Comparison of ENCODE assay signal across 25 cellular contexts in the genomic region with DNA sequence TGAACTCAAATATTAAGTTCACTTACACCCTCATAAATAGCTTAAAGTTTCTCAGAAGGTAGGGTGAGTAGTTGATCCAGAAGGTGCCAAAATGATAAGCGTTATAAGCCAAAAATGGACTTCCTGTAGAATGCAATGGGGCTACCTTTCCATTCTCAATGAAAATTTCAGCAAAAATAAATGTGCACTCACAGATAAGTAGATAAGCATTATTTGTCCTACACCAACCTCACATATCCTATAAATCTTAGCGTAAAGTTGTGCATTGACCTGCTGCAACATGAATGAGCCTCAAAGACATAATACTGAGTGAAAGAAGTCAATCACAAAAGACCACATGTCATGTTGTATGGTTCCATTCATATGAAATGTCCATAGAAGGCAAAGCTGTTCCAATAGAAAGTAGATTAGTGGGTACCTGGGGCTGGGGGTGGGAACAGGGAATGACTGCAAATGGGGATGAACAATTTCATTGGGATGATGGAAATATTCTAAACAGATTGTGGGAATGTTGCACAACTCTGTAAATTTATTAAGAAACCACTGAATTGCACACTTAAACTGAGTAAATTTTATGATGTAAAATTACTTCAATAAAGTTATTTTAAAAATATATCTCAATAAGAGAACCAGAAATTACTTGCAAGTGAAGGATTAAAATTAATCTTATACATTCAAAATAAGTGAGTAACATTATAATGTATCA.
"Had no signal": no experiment of that assay in that cellular context is flagged by ENCODE, and none has a peak within 500 bp of the region (broad histone marks: within the 10 kb centered on the region; RNA-seq: fewer than 3 reads in every experiment).

No MANE protein-coding gene starts in this region.

- ATAC-seq: naive thymus-derived CD8-positive, alpha-beta T cell; right cardiac atrium; right lobe of liver; stimulated activated memory B cell treated with anti-CD40 and anti-IgM and Interleukin-4, amounts not matched to agents 10 μg/mL and 1 μg/mL and 100 μg/mL, for 72 hours; stimulated activated naive CD8-positive, alpha-beta T cell treated with anti-CD3 and anti-CD28 coated beads, Interleukin-15, amount 100 ng/mL, for 72 hours; stimulated activated naive CD8-positive, alpha-beta T cell treated with anti-CD3 and anti-CD28 coated beads, Interleukin-15, Interleukin-2, amounts not matched to agents 100 U/mL and 50 U/mL, for 24 hours; upper lobe of right lung had no signal

- FAIRE-seq: small intestine had no signal

- H3K36me3 ChIP-seq: neural progenitor cell, ovary, prostate gland, right lobe of liver, sigmoid colon, suprapubic skin, tibial artery, transverse colon, upper lobe of right lung, uterus had no signal

- H3K4me3 ChIP-seq: neural progenitor cell, ovary, prostate gland, right lobe of liver, sigmoid colon, suprapubic skin, testis, tibial artery, transverse colon, upper lobe of right lung, uterus had no signal

- H3K9me3 ChIP-seq: ovary, prostate gland, right lobe of liver, sigmoid colon, suprapubic skin, testis, tibial artery, transverse colon, upper lobe of right lung, uterus had no signal

- H3K9ac ChIP-seq: neural progenitor cell had no signal

- H3K27ac ChIP-seq: neural progenitor cell, ovary, prostate gland, right lobe of liver, sigmoid colon, suprapubic skin, testis, transverse colon, upper lobe of right lung, uterus had no signal

- H3K4me1 ChIP-seq: neural progenitor cell, prostate gland, right lobe of liver, suprapubic skin, testis, transverse colon, upper lobe of right lung, uterus had no signal

- H3K4me2 ChIP-seq: neural progenitor cell had no signal

- H3K27me3 ChIP-seq: neural progenitor cell, ovary, sigmoid colon, suprapubic skin, testis, tibial artery, transverse colon, upper lobe of right lung, uterus had no signal

- H2AFZ ChIP-seq: neural progenitor cell had no signal

- DNase-seq: naive B cell; naive thymus-derived CD8-positive, alpha-beta T cell; occipital lobe; ovary; right cardiac atrium; right lobe of liver; sigmoid colon; small intestine; stimulated activated CD4-positive, alpha-beta T cell treated with anti-CD3 and anti-CD28 coated beads, Interleukin-15, amount 100 ng/mL, for 24 hours; stimulated activated CD4-positive, alpha-beta T cell treated with anti-CD3 and anti-CD28 coated beads, Interleukin-4, amount 100 ng/mL, for 1 hour; stimulated activated CD4-positive, alpha-beta T cell treated with anti-CD3 and anti-CD28 coated beads, Interleukin-4, amount 100 ng/mL, for 4 hours; stimulated activated CD8-positive, alpha-beta memory T cell treated with anti-CD3 and anti-CD28 coated beads, Interleukin-4, amount 100 ng/mL, for 48 hours; stimulated activated naive CD4-positive, alpha-beta T cell; stimulated activated naive CD8-positive, alpha-beta T cell treated with anti-CD3 and anti-CD28 coated beads, Interleukin-15, amount 100 ng/mL, for 72 hours; stimulated activated naive CD8-positive, alpha-beta T cell treated with anti-CD3 and anti-CD28 coated beads, Interleukin-15, Interleukin-2, amounts not matched to agents 100 U/mL and 50 U/mL, for 24 hours; substantia nigra; testis; tibial artery; transverse colon; upper lobe of right lung; uterus had no signal
